19 cellular contexts compared by ENCODE assay signal in genomic region chr12:2346405-2346804, GRCh38.
A peak's percentile ranks its signal among the peaks of the same experiment; 100 is the strongest.
DNase-seq lines count a peak whose midpoint lies in the region; ATAC-seq and TF ChIP-seq lines count a peak whose summit lies in the region.
"Had no signal": no experiment of that assay in that cellular context is flagged by ENCODE, and none has a peak within 500 bp of the region (broad histone marks: within the 10 kb centered on the region; RNA-seq: fewer than 3 reads in every experiment).

No MANE protein-coding gene starts in this region.

- no peaks in the 10 kb centered on the region for H3K36me3 Mint-ChIP-seq in GM23338 (ENCODE audit: low read depth)
- H3K36me3 Mint-ChIP-seq: CD4-positive, CD25-positive, alpha-beta regulatory T cell had no signal

- H3K27ac ChIP-seq in GM23338 (ENCODE audit: low read depth) (no peak overlapping the region), coronary artery (peak overlapping the region; percentile 81 to 92), muscle layer of duodenum (ENCODE audit: low read length) (peak overlapping the region; percentile 70), thoracic aorta (peak overlapping the region; percentile 87)

- H3K9me3 Mint-ChIP-seq in GM23338 = no peaks in the 10 kb centered on the region

- H3K27me3 Mint-ChIP-seq in GM23338 (ENCODE audit: insufficient read depth, low read depth, poor library complexity) = peaks cover 6% of the 10 kb centered on the region

- ATAC-seq in GM23338 = no peak
- ATAC-seq in thoracic aorta (ENCODE audit: insufficient number of reproducible peaks, low FRiP score, low read depth) = no peak
- no peak for ATAC-seq in GM18873 (IDR thresholded peaks at IDR 0.05; ENCODE audit: low FRiP score, unreplicated experiment)
- no peak for ATAC-seq in HG03045 (IDR thresholded peaks at IDR 0.05; ENCODE audit: unreplicated experiment)
- ATAC-seq: HCT116, K562 had no signal

- H3K79me2 ChIP-seq in GM23338 (replicated peaks; ENCODE audit: insufficient read depth) = no peaks in the 10 kb centered on the region

- 0 out of 2 replicates have a peak overlapping the region, but pooled peaks have one; percentile 14 for H3K27ac Mint-ChIP-seq in GM23338
- H3K27ac Mint-ChIP-seq: CD4-positive, CD25-positive, alpha-beta regulatory T cell had no signal

- H3K9me3 ChIP-seq in muscle layer of duodenum (ENCODE audit: control insufficient read depth in 1 of 2, low read length in 2 of 2) = no peaks in the 10 kb centered on the region
- no peaks in the 10 kb centered on the region for H3K9me3 ChIP-seq in thoracic aorta
- H3K9me3 ChIP-seq: BE2C, Caco-2 had no signal

- H3K4me1 ChIP-seq in GM23338 (ENCODE audit: insufficient read depth) (peaks cover 19% of the 10 kb centered on the region), muscle layer of duodenum (ENCODE audit: control insufficient read depth in 1 of 2, insufficient read depth in 2 of 2, low read length in 2 of 2) (peaks cover 12 to 15% of the 10 kb centered on the region in 2 donors), thoracic aorta (ENCODE audit: control insufficient read depth in 1 of 2, low read depth in 2 of 2) (peaks cover 63 to 97% of the 10 kb centered on the region in 2 donors)
- H3K4me1 ChIP-seq: BE2C, Caco-2 had no signal

- no peak for DNase-seq in GM23338 (ENCODE audit: low spot score)
- peak; percentile 69 for DNase-seq in coronary artery (ENCODE audit: low spot score)
- DNase-seq in thoracic aorta (ENCODE audit: low spot score) = no peak
- no peak for DNase-seq in NCI-H1105 (lab: John Stamatoyannopoulos, UW)
- DNase-seq: BE2C; Caco-2; CD4-positive, CD25-positive, alpha-beta regulatory T cell; NCI-H1105 treated with DMSO at 0.1 percent for 48 hours; NCI-H1694; NCI-H2081 treated with DMSO at 0.1 percent for 48 hours; NCI-H510A; NCI-H748 treated with DMSO at 0.1 percent for 48 hours; OCI-M1; SHP77 treated with DMSO at 0.1 percent for 48 hours had no signal

- H3K4me3 ChIP-seq in GM23338 (no peak overlapping the region), coronary artery (no peak overlapping the region), muscle layer of duodenum (ENCODE audit: low read depth in 1 of 2, low read length in 2 of 2) (no peak overlapping the region), thoracic aorta (no peak overlapping the region)
- H3K4me3 ChIP-seq: K562 had no signal

- peaks cover 25% of the 10 kb centered on the region for H3K4me1 Mint-ChIP-seq in GM23338
- H3K4me1 Mint-ChIP-seq: CD4-positive, CD25-positive, alpha-beta regulatory T cell had no signal

- no peaks in the 10 kb centered on the region for H3F3A ChIP-seq in GM23338 (replicated peaks; ENCODE audit: low read depth)

- H3K9me2 ChIP-seq in GM23338 (ENCODE audit: insufficient read depth) = no peaks in the 10 kb centered on the region

- H3K36me3 ChIP-seq in GM23338 (ENCODE audit: insufficient read depth) (no peaks in the 10 kb centered on the region), muscle layer of duodenum (ENCODE audit: control insufficient read depth in 1 of 2, insufficient read depth in 2 of 2, low read length in 2 of 2) (no peaks in the 10 kb centered on the region), thoracic aorta (no peaks in the 10 kb centered on the region)
- H3K36me3 ChIP-seq: BE2C had no signal

- no peaks in the 10 kb centered on the region for H4K20me1 ChIP-seq in GM23338 (replicated peaks; ENCODE audit: insufficient read depth)

- H3K27me3 ChIP-seq in GM23338 (ENCODE audit: insufficient read depth) = no peaks in the 10 kb centered on the region
- H3K27me3 ChIP-seq in muscle layer of duodenum (ENCODE audit: low read depth, low read length) = no peaks in the 10 kb centered on the region
- H3K27me3 ChIP-seq in thoracic aorta (replicated peaks; ENCODE audit: insufficient read depth) = no peaks in the 10 kb centered on the region
- H3K27me3 ChIP-seq: BE2C had no signal

- no peak overlapping the region for H3K4me2 ChIP-seq in GM23338

- no peak overlapping the region for H2AFZ ChIP-seq in GM23338

- no peak for TF ChIP-seq CTCF in GM23338 (conservative IDR thresholded peaks at IDR 0.05; ENCODE audit: low read depth in 2 of 2)
- no peak for TF ChIP-seq CTCF in coronary artery (IDR thresholded peaks at IDR 0.05)
- no peak for TF ChIP-seq CTCF in thoracic aorta (IDR thresholded peaks at IDR 0.05)

- H3K4me3 Mint-ChIP-seq in GM23338 = no peak overlapping the region
- H3K4me3 Mint-ChIP-seq: CD4-positive, CD25-positive, alpha-beta regulatory T cell had no signal

TF ChIP-seq in GM23338, 12 proteins besides CTCF, POLR2A, EP300 and RAD21 (continues in another document):
- TF ChIP-seq ETS1 (IDR thresholded peaks at IDR 0.05) = no peak
- no peak for TF ChIP-seq ZNF114 (CRISPR knock-in tag; IDR thresholded peaks at IDR 0.05)
- no peak for TF ChIP-seq CREB1 (CRISPR knock-in tag; IDR thresholded peaks at IDR 0.05; ENCODE audit: low read depth)
- no peak for TF ChIP-seq EZH2phosphoT487 (IDR thresholded peaks at IDR 0.05; ENCODE audit: unreplicated experiment)
- TF ChIP-seq REST (IDR thresholded peaks at IDR 0.05; ENCODE audit: unreplicated experiment) = no peak
- TF ChIP-seq EZH2 (IDR thresholded peaks at IDR 0.05; ENCODE audit: low read depth, unreplicated experiment) = no peak
- no peak for TF ChIP-seq JUNB (IDR thresholded peaks at IDR 0.05; ENCODE audit: unreplicated experiment)
- TF ChIP-seq STAT1 (IDR thresholded peaks at IDR 0.05; ENCODE audit: unreplicated experiment) = no peak
- no peak for TF ChIP-seq POLR2AphosphoS5 (IDR thresholded peaks at IDR 0.05; ENCODE audit: low read depth)
- no peak for TF ChIP-seq NANOG (IDR thresholded peaks at IDR 0.05; ENCODE audit: borderline replicate concordance)
- TF ChIP-seq ZNF331 (CRISPR knock-in tag; IDR thresholded peaks at IDR 0.05; ENCODE audit: low read depth) = no peak
